1 cellular context compared by ENCODE assay signal in the genomic region with DNA sequence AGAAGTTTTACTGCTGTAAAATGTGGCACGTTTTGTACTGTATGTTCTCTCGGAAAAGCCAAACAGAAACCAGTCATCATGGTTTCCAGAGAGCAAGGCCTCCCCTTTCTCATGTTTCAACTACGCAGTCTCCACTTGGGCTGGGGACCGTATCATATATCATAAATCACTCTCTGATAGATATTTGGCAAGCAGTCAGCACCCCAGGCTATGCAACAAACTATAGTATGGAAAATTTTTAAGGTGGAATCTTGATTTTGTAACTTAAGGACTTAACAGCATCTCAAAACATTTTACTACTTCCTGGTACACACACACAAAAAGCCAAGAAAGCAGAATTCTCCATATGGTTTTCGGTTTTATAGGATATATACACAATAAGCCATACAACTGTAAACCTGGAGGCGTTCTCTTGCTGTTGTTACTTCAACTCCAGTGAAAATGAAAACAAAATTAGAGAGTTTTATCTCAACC.
A peak's percentile ranks its signal among the peaks of the same experiment; 100 is the strongest.
TF ChIP-seq lines count a peak whose summit lies in the region.

No MANE protein-coding gene starts in this region.

TF ChIP-seq in HEK293, 187 proteins besides CTCF, POLR2A, EP300 and RAD21 (continued from another document and continues in another):
- TF ChIP-seq, protein P1, sequence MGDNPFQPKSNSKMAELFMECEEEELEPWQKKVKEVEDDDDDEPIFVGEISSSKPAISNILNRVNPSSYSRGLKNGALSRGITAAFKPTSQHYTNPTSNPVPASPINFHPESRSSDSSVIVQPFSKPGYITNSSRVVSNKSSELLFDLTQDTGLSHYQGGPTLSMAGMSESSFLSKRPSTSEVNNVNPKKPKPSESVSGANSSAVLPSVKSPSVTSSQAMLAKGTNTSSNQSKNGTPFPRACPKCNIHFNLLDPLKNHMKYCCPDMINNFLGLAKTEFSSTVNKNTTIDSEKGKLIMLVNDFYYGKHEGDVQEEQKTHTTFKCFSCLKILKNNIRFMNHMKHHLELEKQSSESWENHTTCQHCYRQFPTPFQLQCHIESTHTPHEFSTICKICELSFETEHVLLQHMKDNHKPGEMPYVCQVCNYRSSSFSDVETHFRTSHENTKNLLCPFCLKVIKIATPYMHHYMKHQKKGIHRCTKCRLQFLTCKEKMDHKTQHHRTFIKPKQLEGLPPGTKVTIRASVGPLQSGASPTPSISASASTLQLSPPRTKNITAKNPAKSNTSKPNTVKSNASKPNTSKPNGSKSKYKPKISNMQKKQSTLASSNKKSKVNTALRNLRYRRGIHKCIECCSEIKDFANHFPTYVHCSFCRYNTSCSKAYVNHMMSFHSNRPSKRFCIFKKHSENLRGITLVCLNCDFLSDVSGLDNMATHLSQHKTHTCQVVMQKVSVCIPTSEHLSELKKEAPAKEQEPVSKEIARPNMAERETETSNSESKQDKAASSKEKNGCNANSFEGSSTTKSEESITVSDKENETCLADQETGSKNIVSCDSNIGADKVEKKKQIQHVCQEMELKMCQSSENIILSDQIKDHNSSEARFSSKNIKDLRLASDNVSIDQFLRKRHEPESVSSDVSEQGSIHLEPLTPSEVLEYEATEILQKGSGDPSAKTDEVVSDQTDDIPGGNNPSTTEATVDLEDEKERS (tag by site-specific recombination; IDR thresholded peaks at IDR 0.05): no peak
- TF ChIP-seq ZNF664 (tag by site-specific recombination; IDR thresholded peaks at IDR 0.05) (peak; percentile 57), ZNF133 (tag by site-specific recombination; IDR thresholded peaks at IDR 0.05) (no peak), ZNF324 (tag by site-specific recombination; IDR thresholded peaks at IDR 0.05) (0 out of 2 replicates have a peak, but pooled peaks have one; percentile 46), KLF8 (tag by site-specific recombination; IDR thresholded peaks at IDR 0.05) (no peak), ZNF394 (tag by site-specific recombination; IDR thresholded peaks at IDR 0.05; ENCODE audit: borderline replicate concordance) (no peak; the same call in 1 of the 2 replicates), ZBTB21 (tag by site-specific recombination; IDR thresholded peaks at IDR 0.05) (no peak), GFI1B (tag by site-specific recombination; IDR thresholded peaks at IDR 0.05) (peak; percentile 56; the same call in 1 of the 2 replicates), KLF10 (tag by site-specific recombination; IDR thresholded peaks at IDR 0.05) (peak; percentile 52; the same call in 1 of the 2 replicates), ZNF366 (tag by site-specific recombination; conservative IDR thresholded peaks at IDR 0.05) (peak; percentile 62), ZNF169 (tag by site-specific recombination; IDR thresholded peaks at IDR 0.05) (no peak), ZNF37A (tag by site-specific recombination; IDR thresholded peaks at IDR 0.05) (no peak), MEIS1 (CRISPR knock-in tag; IDR thresholded peaks at IDR 0.05; ENCODE audit: borderline replicate concordance) (peak; percentile 91), ZNF677 (tag by site-specific recombination; IDR thresholded peaks at IDR 0.05) (no peak), SP7 (tag by site-specific recombination; IDR thresholded peaks at IDR 0.05) (peak; percentile 82), ZNF707 (tag by site-specific recombination; IDR thresholded peaks at IDR 0.05) (no peak), ZNF19 (tag by site-specific recombination; IDR thresholded peaks at IDR 0.05; ENCODE audit: low read depth) (no peak), SP2 (tag by site-specific recombination; IDR thresholded peaks at IDR 0.05) (0 out of 2 replicates have a peak, but pooled peaks have one; percentile 8), KLF1 (tag by site-specific recombination; IDR thresholded peaks at IDR 0.05) (peak; percentile 30; the same call in 1 of the 2 replicates), SCRT1 (tag by site-specific recombination; IDR thresholded peaks at IDR 0.05; ENCODE audit: borderline replicate concordance) (peak; percentile 37; the same call in 1 of the 2 replicates), ZFHX2 (tag by site-specific recombination; conservative IDR thresholded peaks at IDR 0.05) (0 out of 2 replicates have a peak, but pooled peaks have one; percentile 21), ZNF544 (tag by site-specific recombination; IDR thresholded peaks at IDR 0.05) (no peak), ZBTB1 (tag by site-specific recombination; IDR thresholded peaks at IDR 0.05) (no peak), ZNF274 (IDR thresholded peaks at IDR 0.05; ENCODE audit: low read length) (no peak), ZNF274 (tag by site-specific recombination; IDR thresholded peaks at IDR 0.05; ENCODE audit: borderline replicate concordance) (no peak), ZNF48 (tag by site-specific recombination; IDR thresholded peaks at IDR 0.05) (no peak), ZNF621 (tag by site-specific recombination; IDR thresholded peaks at IDR 0.05) (no peak), ZNF433 (tag by site-specific recombination; IDR thresholded peaks at IDR 0.05; ENCODE audit: low read depth) (no peak), ZSCAN30 (tag by site-specific recombination; IDR thresholded peaks at IDR 0.05) (no peak; the same call in 1 of the 2 replicates), ZNF391 (tag by site-specific recombination; IDR thresholded peaks at IDR 0.05; ENCODE audit: borderline replicate concordance, low read depth) (no peak), ZNF514 (tag by site-specific recombination; IDR thresholded peaks at IDR 0.05) (no peak), KLF7 (tag by site-specific recombination; IDR thresholded peaks at IDR 0.05; ENCODE audit: borderline replicate concordance) (no peak)
- TF ChIP-seq, protein P2, sequence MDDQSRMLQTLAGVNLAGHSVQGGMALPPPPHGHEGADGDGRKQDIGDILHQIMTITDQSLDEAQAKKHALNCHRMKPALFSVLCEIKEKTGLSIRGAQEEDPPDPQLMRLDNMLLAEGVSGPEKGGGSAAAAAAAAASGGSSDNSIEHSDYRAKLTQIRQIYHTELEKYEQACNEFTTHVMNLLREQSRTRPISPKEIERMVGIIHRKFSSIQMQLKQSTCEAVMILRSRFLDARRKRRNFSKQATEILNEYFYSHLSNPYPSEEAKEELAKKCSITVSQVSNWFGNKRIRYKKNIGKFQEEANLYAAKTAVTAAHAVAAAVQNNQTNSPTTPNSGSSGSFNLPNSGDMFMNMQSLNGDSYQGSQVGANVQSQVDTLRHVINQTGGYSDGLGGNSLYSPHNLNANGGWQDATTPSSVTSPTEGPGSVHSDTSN (CRISPR knock-in tag; IDR thresholded peaks at IDR 0.05): no peak
- TF ChIP-seq, protein P3, sequence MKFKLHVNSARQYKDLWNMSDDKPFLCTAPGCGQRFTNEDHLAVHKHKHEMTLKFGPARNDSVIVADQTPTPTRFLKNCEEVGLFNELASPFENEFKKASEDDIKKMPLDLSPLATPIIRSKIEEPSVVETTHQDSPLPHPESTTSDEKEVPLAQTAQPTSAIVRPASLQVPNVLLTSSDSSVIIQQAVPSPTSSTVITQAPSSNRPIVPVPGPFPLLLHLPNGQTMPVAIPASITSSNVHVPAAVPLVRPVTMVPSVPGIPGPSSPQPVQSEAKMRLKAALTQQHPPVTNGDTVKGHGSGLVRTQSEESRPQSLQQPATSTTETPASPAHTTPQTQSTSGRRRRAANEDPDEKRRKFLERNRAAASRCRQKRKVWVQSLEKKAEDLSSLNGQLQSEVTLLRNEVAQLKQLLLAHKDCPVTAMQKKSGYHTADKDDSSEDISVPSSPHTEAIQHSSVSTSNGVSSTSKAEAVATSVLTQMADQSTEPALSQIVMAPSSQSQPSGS (tag by site-specific recombination; IDR thresholded peaks at IDR 0.05; ENCODE audit: low read depth): no peak
- TF ChIP-seq, protein P4, sequence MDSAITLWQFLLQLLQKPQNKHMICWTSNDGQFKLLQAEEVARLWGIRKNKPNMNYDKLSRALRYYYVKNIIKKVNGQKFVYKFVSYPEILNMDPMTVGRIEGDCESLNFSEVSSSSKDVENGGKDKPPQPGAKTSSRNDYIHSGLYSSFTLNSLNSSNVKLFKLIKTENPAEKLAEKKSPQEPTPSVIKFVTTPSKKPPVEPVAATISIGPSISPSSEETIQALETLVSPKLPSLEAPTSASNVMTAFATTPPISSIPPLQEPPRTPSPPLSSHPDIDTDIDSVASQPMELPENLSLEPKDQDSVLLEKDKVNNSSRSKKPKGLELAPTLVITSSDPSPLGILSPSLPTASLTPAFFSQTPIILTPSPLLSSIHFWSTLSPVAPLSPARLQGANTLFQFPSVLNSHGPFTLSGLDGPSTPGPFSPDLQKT (IDR thresholded peaks at IDR 0.05; ENCODE audit: borderline replicate concordance, low read depth, low read length): no peak
- TF ChIP-seq, protein P5, sequence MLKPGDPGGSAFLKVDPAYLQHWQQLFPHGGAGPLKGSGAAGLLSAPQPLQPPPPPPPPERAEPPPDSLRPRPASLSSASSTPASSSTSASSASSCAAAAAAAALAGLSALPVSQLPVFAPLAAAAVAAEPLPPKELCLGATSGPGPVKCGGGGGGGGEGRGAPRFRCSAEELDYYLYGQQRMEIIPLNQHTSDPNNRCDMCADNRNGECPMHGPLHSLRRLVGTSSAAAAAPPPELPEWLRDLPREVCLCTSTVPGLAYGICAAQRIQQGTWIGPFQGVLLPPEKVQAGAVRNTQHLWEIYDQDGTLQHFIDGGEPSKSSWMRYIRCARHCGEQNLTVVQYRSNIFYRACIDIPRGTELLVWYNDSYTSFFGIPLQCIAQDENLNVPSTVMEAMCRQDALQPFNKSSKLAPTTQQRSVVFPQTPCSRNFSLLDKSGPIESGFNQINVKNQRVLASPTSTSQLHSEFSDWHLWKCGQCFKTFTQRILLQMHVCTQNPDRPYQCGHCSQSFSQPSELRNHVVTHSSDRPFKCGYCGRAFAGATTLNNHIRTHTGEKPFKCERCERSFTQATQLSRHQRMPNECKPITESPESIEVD (tag by site-specific recombination; IDR thresholded peaks at IDR 0.05): peak; percentile 99
- TF ChIP-seq, protein P6, sequence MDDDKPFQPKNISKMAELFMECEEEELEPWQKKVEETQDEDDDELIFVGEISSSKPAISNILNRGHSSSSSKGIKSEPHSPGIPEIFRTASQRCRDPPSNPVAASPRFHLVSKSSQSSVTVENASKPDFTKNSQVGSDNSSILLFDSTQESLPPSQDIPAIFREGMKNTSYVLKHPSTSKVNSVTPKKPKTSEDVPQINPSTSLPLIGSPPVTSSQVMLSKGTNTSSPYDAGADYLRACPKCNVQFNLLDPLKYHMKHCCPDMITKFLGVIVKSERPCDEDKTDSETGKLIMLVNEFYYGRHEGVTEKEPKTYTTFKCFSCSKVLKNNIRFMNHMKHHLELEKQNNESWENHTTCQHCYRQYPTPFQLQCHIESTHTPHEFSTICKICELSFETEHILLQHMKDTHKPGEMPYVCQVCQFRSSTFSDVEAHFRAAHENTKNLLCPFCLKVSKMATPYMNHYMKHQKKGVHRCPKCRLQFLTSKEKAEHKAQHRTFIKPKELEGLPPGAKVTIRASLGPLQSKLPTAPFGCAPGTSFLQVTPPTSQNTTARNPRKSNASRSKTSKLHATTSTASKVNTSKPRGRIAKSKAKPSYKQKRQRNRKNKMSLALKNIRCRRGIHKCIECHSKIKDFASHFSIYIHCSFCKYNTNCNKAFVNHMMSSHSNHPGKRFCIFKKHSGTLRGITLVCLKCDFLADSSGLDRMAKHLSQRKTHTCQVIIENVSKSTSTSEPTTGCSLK (tag by site-specific recombination; IDR thresholded peaks at IDR 0.05): no peak
- TF ChIP-seq, protein P7, sequence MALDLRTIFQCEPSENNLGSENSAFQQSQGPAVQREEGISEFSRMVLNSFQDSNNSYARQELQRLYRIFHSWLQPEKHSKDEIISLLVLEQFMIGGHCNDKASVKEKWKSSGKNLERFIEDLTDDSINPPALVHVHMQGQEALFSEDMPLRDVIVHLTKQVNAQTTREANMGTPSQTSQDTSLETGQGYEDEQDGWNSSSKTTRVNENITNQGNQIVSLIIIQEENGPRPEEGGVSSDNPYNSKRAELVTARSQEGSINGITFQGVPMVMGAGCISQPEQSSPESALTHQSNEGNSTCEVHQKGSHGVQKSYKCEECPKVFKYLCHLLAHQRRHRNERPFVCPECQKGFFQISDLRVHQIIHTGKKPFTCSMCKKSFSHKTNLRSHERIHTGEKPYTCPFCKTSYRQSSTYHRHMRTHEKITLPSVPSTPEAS (tag by site-specific recombination; IDR thresholded peaks at IDR 0.05): peak; percentile 64; the same call in 1 of the 2 replicates
- TF ChIP-seq, protein P8, sequence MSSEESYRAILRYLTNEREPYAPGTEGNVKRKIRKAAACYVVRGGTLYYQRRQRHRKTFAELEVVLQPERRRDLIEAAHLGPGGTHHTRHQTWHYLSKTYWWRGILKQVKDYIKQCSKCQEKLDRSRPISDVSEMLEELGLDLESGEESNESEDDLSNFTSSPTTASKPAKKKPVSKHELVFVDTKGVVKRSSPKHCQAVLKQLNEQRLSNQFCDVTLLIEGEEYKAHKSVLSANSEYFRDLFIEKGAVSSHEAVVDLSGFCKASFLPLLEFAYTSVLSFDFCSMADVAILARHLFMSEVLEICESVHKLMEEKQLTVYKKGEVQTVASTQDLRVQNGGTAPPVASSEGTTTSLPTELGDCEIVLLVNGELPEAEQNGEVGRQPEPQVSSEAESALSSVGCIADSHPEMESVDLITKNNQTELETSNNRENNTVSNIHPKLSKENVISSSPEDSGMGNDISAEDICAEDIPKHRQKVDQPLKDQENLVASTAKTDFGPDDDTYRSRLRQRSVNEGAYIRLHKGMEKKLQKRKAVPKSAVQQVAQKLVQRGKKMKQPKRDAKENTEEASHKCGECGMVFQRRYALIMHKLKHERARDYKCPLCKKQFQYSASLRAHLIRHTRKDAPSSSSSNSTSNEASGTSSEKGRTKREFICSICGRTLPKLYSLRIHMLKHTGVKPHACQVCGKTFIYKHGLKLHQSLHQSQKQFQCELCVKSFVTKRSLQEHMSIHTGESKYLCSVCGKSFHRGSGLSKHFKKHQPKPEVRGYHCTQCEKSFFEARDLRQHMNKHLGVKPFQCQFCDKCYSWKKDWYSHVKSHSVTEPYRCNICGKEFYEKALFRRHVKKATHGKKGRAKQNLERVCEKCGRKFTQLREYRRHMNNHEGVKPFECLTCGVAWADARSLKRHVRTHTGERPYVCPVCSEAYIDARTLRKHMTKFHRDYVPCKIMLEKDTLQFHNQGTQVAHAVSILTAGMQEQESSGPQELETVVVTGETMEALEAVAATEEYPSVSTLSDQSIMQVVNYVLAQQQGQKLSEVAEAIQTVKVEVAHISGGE (tag by site-specific recombination; conservative IDR thresholded peaks at IDR 0.05; ENCODE audit: low read depth): no peak
- TF ChIP-seq, protein P9, sequence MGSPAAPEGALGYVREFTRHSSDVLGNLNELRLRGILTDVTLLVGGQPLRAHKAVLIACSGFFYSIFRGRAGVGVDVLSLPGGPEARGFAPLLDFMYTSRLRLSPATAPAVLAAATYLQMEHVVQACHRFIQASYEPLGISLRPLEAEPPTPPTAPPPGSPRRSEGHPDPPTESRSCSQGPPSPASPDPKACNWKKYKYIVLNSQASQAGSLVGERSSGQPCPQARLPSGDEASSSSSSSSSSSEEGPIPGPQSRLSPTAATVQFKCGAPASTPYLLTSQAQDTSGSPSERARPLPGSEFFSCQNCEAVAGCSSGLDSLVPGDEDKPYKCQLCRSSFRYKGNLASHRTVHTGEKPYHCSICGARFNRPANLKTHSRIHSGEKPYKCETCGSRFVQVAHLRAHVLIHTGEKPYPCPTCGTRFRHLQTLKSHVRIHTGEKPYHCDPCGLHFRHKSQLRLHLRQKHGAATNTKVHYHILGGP (tag by site-specific recombination; IDR thresholded peaks at IDR 0.05): peak; percentile 73
- TF ChIP-seq, protein P10, sequence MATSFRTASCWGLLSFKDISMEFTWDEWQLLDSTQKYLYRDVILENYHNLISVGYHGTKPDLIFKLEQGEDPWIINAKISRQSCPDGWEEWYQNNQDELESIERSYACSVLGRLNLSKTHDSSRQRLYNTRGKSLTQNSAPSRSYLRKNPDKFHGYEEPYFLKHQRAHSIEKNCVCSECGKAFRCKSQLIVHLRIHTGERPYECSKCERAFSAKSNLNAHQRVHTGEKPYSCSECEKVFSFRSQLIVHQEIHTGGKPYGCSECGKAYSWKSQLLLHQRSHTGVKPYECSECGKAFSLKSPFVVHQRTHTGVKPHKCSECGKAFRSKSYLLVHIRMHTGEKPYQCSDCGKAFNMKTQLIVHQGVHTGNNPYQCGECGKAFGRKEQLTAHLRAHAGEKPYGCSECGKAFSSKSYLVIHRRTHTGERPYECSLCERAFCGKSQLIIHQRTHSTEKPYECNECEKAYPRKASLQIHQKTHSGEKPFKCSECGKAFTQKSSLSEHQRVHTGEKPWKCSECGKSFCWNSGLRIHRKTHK (tag by site-specific recombination; IDR thresholded peaks at IDR 0.05): no peak
